Comparison of ENCODE assay signal across 15 cellular contexts in the genomic region with DNA sequence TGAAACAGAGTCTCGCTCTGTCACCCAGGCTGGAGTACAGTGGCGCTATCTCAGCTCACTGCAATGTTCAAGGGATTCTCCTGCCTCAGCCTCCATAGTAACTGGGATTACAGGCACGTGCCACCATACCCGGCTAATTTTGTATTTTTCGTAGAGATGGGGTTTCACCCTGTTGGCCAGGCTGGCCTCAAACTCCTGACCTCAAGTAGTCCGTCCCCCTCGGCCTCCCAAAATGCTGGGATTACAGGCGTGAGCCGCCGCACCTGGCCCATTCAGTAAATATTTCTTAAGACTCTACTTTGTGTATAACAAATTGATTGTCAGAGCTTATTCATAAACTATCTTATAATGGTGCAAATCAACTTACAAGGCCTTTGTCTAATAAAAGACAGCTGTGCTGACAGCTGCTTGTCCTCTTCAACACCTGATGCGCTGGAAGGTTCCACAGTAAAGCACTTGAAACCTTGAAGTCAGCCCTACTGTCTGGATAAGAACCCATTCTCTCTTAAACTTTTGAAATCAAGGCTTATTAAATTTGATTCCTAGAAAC. TPM values are rescaled to one million over a fixed set of nuclear protein-coding genes. Genes with fewer than 3 reads are reported as not detected.
DNase-seq lines count a peak whose midpoint lies in the region; ATAC-seq and TF ChIP-seq lines count a peak whose summit lies in the region.
"Had no signal": no experiment of that assay in that cellular context is flagged by ENCODE, and none has a peak within 500 bp of the region (broad histone marks: within the 10 kb centered on the region; RNA-seq: fewer than 3 reads in every experiment).

No MANE protein-coding gene starts in this region.

- no peak overlapping the region for H3K4me3 Mint-ChIP-seq in stimulated activated effector memory CD8-positive, alpha-beta T cell treated with anti-CD3 and anti-CD28 coated beads, Interleukin-12 subunit alpha, Interleukin-12 subunit beta, amount 100 ng/mL, for 72 hours
- H3K4me3 Mint-ChIP-seq: T-helper 2 cell treated with Interferon-gamma antibody and Interleukin-4, amounts not matched to agents 5 μg/mL and 100 μg/mL, for 36 hours had no signal

- no peaks in the 10 kb centered on the region for H3K36me3 ChIP-seq in A673 (ENCODE audit: insufficient read depth, low read length, poor library complexity, severe bottlenecking)
- peaks cover 0 to 5% of the 10 kb centered on the region in 2 donors for H3K36me3 ChIP-seq in prostate gland
- H3K36me3 ChIP-seq: BE2C had no signal

- H3K4me1 Mint-ChIP-seq in stimulated activated effector memory CD8-positive, alpha-beta T cell treated with anti-CD3 and anti-CD28 coated beads, Interleukin-12 subunit alpha, Interleukin-12 subunit beta, amount 100 ng/mL, for 72 hours, result no peaks in the 10 kb centered on the region

- H3K27me3 ChIP-seq in A673 (replicated peaks; ENCODE audit: insufficient read depth, low read depth, low read length, poor library complexity) (no peaks in the 10 kb centered on the region), prostate gland (replicated peaks; ENCODE audit: insufficient read depth) (no peaks in the 10 kb centered on the region)
- H3K27me3 ChIP-seq: BE2C had no signal

- no peak for DNase-seq in A673 (ENCODE audit: low spot score)
- peak; percentile 11 for DNase-seq in NCI-H1105 treated with DMSO at 0.1 percent for 48 hours (lab: John Stamatoyannopoulos, UW)
- DNase-seq in fibroblast of mammary gland (ENCODE audit: low read depth), result peak; percentile 8
- DNase-seq in prostate gland (ENCODE audit: low spot score), result no peak
- no peak for DNase-seq in NCI-H1092 (lab: John Stamatoyannopoulos, UW)
- no peak for DNase-seq in stimulated activated effector memory CD8-positive, alpha-beta T cell treated with anti-CD3 and anti-CD28 coated beads, Interleukin-12 subunit alpha, Interleukin-12 subunit beta, amount 100 ng/mL, for 72 hours (ENCODE audit: low spot score in 2 of 2)
- DNase-seq: activated effector memory CD4-positive, alpha-beta T cell treated with Interleukin-2 at 50 U/mL for 16 hours; H7; midbrain; PC-9; stimulated activated CD4-positive, alpha-beta T cell treated with anti-CD3 and anti-CD28 coated beads, Interleukin-2, amount 100 ng/mL, for 48 hours had no signal

- CTCF ChIA-PET in A673 (lab: Charles Lee), result interaction anchor here (1.1 to 1.9 kb wide), 3 partner anchors 239 to 332 kb away, joined by 5 to 22 read pairs (median 9); no protein-coding TSS in a partner anchor

- no peaks in the 10 kb centered on the region for H3K9me3 ChIP-seq in A673 (ENCODE audit: low read depth, low read length, poor library complexity, severe bottlenecking)
- no peaks in the 10 kb centered on the region for H3K9me3 ChIP-seq in prostate gland
- H3K9me3 ChIP-seq: BE2C had no signal

- ATAC-seq in HG03175 (IDR thresholded peaks at IDR 0.05; ENCODE audit: unreplicated experiment) (no peak), HG03045 (IDR thresholded peaks at IDR 0.05; ENCODE audit: unreplicated experiment) (no peak)
- ATAC-seq in stimulated activated effector memory CD8-positive, alpha-beta T cell treated with anti-CD3 and anti-CD28 coated beads, Interleukin-12 subunit alpha, Interleukin-12 subunit beta, amount 100 ng/mL, for 72 hours, result no peak

- H3K4me1 ChIP-seq in A673 (ENCODE audit: insufficient read depth, low read length, poor library complexity, severe bottlenecking) (peaks cover 13% of the 10 kb centered on the region), prostate gland (replicated peaks) (peaks cover 5% of the 10 kb centered on the region)

- 80% methylated on average over 11 of the region's 11 CpGs for WGBS in prostate gland

- no peak overlapping the region for H3K27ac Mint-ChIP-seq in stimulated activated effector memory CD8-positive, alpha-beta T cell treated with anti-CD3 and anti-CD28 coated beads, Interleukin-12 subunit alpha, Interleukin-12 subunit beta, amount 100 ng/mL, for 72 hours
- H3K27ac Mint-ChIP-seq: T-helper 2 cell treated with Interferon-gamma antibody and Interleukin-4, amounts not matched to agents 5 μg/mL and 100 μg/mL, for 36 hours had no signal

- no TSS peak for BruUV-seq in A673 (replicated peaks; lab: Mats Ljungman, UMichigan)

- no peak for TF ChIP-seq CTCF in A673 (conservative IDR thresholded peaks at IDR 0.05; ENCODE audit: low read depth, low read length)
- TF ChIP-seq CTCF in fibroblast of mammary gland (conservative IDR thresholded peaks at IDR 0.05; ENCODE audit: control insufficient read depth, insufficient read depth, low read depth, low read length), result no peak
- TF ChIP-seq CTCF in prostate gland (IDR thresholded peaks at IDR 0.05), result no peak

- no peaks in the 10 kb centered on the region for H3K9me3 Mint-ChIP-seq in stimulated activated effector memory CD8-positive, alpha-beta T cell treated with anti-CD3 and anti-CD28 coated beads, Interleukin-12 subunit alpha, Interleukin-12 subunit beta, amount 100 ng/mL, for 72 hours
- H3K9me3 Mint-ChIP-seq: T-helper 2 cell treated with Interferon-gamma antibody and Interleukin-4, amounts not matched to agents 5 μg/mL and 100 μg/mL, for 36 hours had no signal

- TF ChIP-seq POLR2A in prostate gland (IDR thresholded peaks at IDR 0.05), result no peak

- POLR2A ChIA-PET in A673 (lab: Charles Lee; ENCODE audit: low non-redundant PET), result no interaction called here

- intact Hi-C loops in A673 (cut with micrococcal nuclease; ENCODE audit: unreplicated experiment), result no loop called here
- intact Hi-C loops in prostate gland (cut with DNase I), result no loop called here

- H3K4me3 ChIP-seq in A673 (ENCODE audit: low read depth, low read length, poor library complexity, severe bottlenecking) (no peak overlapping the region), fibroblast of mammary gland (ENCODE audit: control insufficient read depth, low read depth, low read length) (no peak overlapping the region), prostate gland (no peak overlapping the region)
- H3K4me3 ChIP-seq: PC-9 had no signal

- H3K27ac ChIP-seq in A673 (ENCODE audit: low read depth, low read length, poor library complexity, severe bottlenecking) (peak overlapping the region; percentile 45), prostate gland (peak overlapping the region; percentile 44 to 46)
- H3K27ac ChIP-seq: PC-9 had no signal

- no peaks in the 10 kb centered on the region for H3K36me3 Mint-ChIP-seq in stimulated activated effector memory CD8-positive, alpha-beta T cell treated with anti-CD3 and anti-CD28 coated beads, Interleukin-12 subunit alpha, Interleukin-12 subunit beta, amount 100 ng/mL, for 72 hours

RNA-seq across cellular contexts. Expression of gene ECHDC3, which starts 14.7 kb away (rescaled TPM):
- total RNA-seq in A673 (2021) (8.9 and 13.9 TPM in 2 replicates), prostate gland (10 to 100 TPM; 77.6 to 98.3 TPM)
- total RNA-seq: PC-9 had no signal

Comparison
In these comparisons a context has a peak if more than half of its experiments do, and no peak if none do; other contexts are left out.
1. DNase-seq: peak in NCI-H1105 treated with DMSO at 0.1 percent for 48 hours (single experiment) and fibroblast of mammary gland (single experiment); none in A673 (single experiment), prostate gland (single experiment), NCI-H1092 (single experiment) and stimulated activated effector memory CD8-positive, alpha-beta T cell treated with anti-CD3 and anti-CD28 coated beads, Interleukin-12 subunit alpha, Interleukin-12 subunit beta, amount 100 ng/mL, for 72 hours (0 of 2).